9 cellular contexts compared by ENCODE assay signal in genomic region chr22:37932821-37933578, GRCh38. TPM values are rescaled to one million over a fixed set of nuclear protein-coding genes. Genes with fewer than 3 reads are reported as not detected.
DNase-seq lines count a peak whose midpoint lies in the region; ATAC-seq and TF ChIP-seq lines count a peak whose summit lies in the region.
"Had no signal": no experiment of that assay in that cellular context is flagged by ENCODE, and none has a peak within 500 bp of the region (broad histone marks: within the 10 kb centered on the region; RNA-seq: fewer than 3 reads in every experiment).

No MANE protein-coding gene starts in this region.

- DNase-seq in NCI-H2029 (lab: John Stamatoyannopoulos, UW) (peak; percentile 73), caudate nucleus (lab: John Stamatoyannopoulos, UW) (peak in 1 of 61 donors; percentile 45), tibial nerve (ENCODE audit: low spot score in 2 of 2) (no peak)
- DNase-seq in activated naive CD4-positive, alpha-beta T cell treated with anti-CD3 and anti-CD28 coated beads, Interleukin-2, amount 50 U/mL, for 72 hours (ENCODE audit: low spot score in 2 of 2), result no peak
- DNase-seq in stimulated activated CD4-positive, alpha-beta T cell treated with anti-CD3 and anti-CD28 coated beads, Interleukin-15, amount 100 ng/mL, for 24 hours, result no peak

- peaks cover 76% of the 10 kb centered on the region for H3K36me3 ChIP-seq in mesodermal cell (ENCODE audit: control insufficient read depth, insufficient read depth, low read length)
- H3K36me3 ChIP-seq in tibial nerve, result peaks cover 0 to 68% (median 4%) of the 10 kb centered on the region in 3 donors

- TF ChIP-seq EP300 in tibial nerve (IDR thresholded peaks at IDR 0.05), result no peak

- H3K27ac ChIP-seq in caudate nucleus (ENCODE audit: low read depth, low read length) (peak overlapping the region; percentile 52), mesodermal cell (ENCODE audit: low read depth, low read length, severe bottlenecking) (peak overlapping the region; percentile 73), tibial nerve (peak overlapping the region in 3 of 4 donors; percentile 54 to 79 (median 75))

- H3K27ac Mint-ChIP-seq in activated naive CD4-positive, alpha-beta T cell treated with anti-CD3 and anti-CD28 coated beads, Interleukin-2, amount 50 U/mL, for 72 hours, result peak overlapping the region in 1 of 2 donors; percentile 71
- H3K27ac Mint-ChIP-seq: activated T-helper 2 cell treated with anti-CD3 and anti-CD28 coated beads, Interferon-gamma antibody, Interleukin-2, Interleukin-4, amounts not matched to agents 10 μg/mL and 5 μg/mL and 100 μg/mL, durations not matched to agents 14 hours and 24 hours and 36 hours; stimulated activated naive CD8-positive, alpha-beta T cell treated with anti-CD3 and anti-CD28 coated beads, Interleukin-15, Interleukin-2, amounts not matched to agents 100 ng/mL and 50 ng/mL, for 24 hours had no signal

- H3K4me3 ChIP-seq in mesodermal cell (ENCODE audit: extremely low read depth, insufficient read depth, low read length, poor library complexity, severe bottlenecking), result no peak overlapping the region
- no peak overlapping the region for H3K4me3 ChIP-seq in tibial nerve

- H3K4me1 ChIP-seq in mesodermal cell (ENCODE audit: control insufficient read depth, insufficient read depth, low read length, poor library complexity, severe bottlenecking) (peaks cover 9% of the 10 kb centered on the region), tibial nerve (peaks cover 0 to 30% (median 11%) of the 10 kb centered on the region in 4 donors)

- TF ChIP-seq POLR2A in tibial nerve (IDR thresholded peaks at IDR 0.05), result no peak

- ATAC-seq in activated naive CD4-positive, alpha-beta T cell treated with anti-CD3 and anti-CD28 coated beads, Interleukin-2, amount 50 U/mL, for 72 hours, result no peak
- ATAC-seq in GM21723 (IDR thresholded peaks at IDR 0.05; ENCODE audit: unreplicated experiment), result no peak

- H3K9me3 ChIP-seq in mesodermal cell (ENCODE audit: control insufficient read depth, low read length) (no peaks in the 10 kb centered on the region), tibial nerve (no peaks in the 10 kb centered on the region)

- WGBS in mesodermal cell (ENCODE audit: insufficient coverage in 2 of 2), 2 experiments, result 94 to 99% methylated on average over 15 to 21 of the region's 21 CpGs
- WGBS in tibial nerve, 2 donors, result 80 to 91% methylated on average over 17 to 20 of the region's 21 CpGs

- H3K27me3 ChIP-seq in tibial nerve, result no peaks in the 10 kb centered on the region

- H3K36me3 Mint-ChIP-seq in activated naive CD4-positive, alpha-beta T cell treated with anti-CD3 and anti-CD28 coated beads, Interleukin-2, amount 50 U/mL, for 72 hours, result no peaks in the 10 kb centered on the region

- no peak for TF ChIP-seq CTCF in tibial nerve (IDR thresholded peaks at IDR 0.05)

- H3K9me3 Mint-ChIP-seq in activated naive CD4-positive, alpha-beta T cell treated with anti-CD3 and anti-CD28 coated beads, Interleukin-2, amount 50 U/mL, for 72 hours, result no peaks in the 10 kb centered on the region
- H3K9me3 Mint-ChIP-seq: activated T-helper 2 cell treated with anti-CD3 and anti-CD28 coated beads, Interferon-gamma antibody, Interleukin-2, Interleukin-4, amounts not matched to agents 10 μg/mL and 5 μg/mL and 100 μg/mL, durations not matched to agents 14 hours and 24 hours and 36 hours; stimulated activated naive CD8-positive, alpha-beta T cell treated with anti-CD3 and anti-CD28 coated beads, Interleukin-15, Interleukin-2, amounts not matched to agents 100 ng/mL and 50 ng/mL, for 24 hours had no signal

RNA-seq across cellular contexts. Expression of gene C22orf23, which starts 20.4 kb away (rescaled TPM):
- 0.70 TPM for polyA plus RNA-seq in mesodermal cell (2013, experiment 1 of 2)
- 0.91 TPM for polyA plus RNA-seq in mesodermal cell (2013, experiment 2 of 2)
- under 1 TPM in 1 of 4 donors, not detected in 3; 0.21 TPM for total RNA-seq in tibial nerve
- total RNA-seq in activated naive CD4-positive, alpha-beta T cell treated with anti-CD3 and anti-CD28 coated beads, Interleukin-2, amount 50 U/mL, for 72 hours, result not detected
- total RNA-seq: activated T-helper 2 cell treated with anti-CD3 and anti-CD28 coated beads, Interferon-gamma antibody, Interleukin-2, Interleukin-4, amounts not matched to agents 10 μg/mL and 5 μg/mL and 100 μg/mL, durations not matched to agents 14 hours and 24 hours and 36 hours had no signal

RNA-seq across cellular contexts. Expression of gene POLR2F, which starts 20.5 kb away (rescaled TPM):
- 121 TPM for polyA plus RNA-seq in mesodermal cell (2013, experiment 1 of 2)
- 107 TPM for polyA plus RNA-seq in mesodermal cell (2013, experiment 2 of 2)
- total RNA-seq in tibial nerve, result 100 to 1,000 TPM in 3 of 4 donors, 10 to 100 TPM in 1; 54.7 to 181 (median 120) TPM
- 10 to 100 TPM; 55.3 to 70.3 TPM for total RNA-seq in activated naive CD4-positive, alpha-beta T cell treated with anti-CD3 and anti-CD28 coated beads, Interleukin-2, amount 50 U/mL, for 72 hours

RNA-seq across cellular contexts. Expression of gene MICALL1, which starts 26.9 kb away (rescaled TPM):
- 49.6 TPM for polyA plus RNA-seq in mesodermal cell (2013, experiment 1 of 2)
- 41.5 TPM for polyA plus RNA-seq in mesodermal cell (2013, experiment 2 of 2)
- 10 to 100 TPM; 10.7 to 34.5 (median 20.4) TPM for total RNA-seq in tibial nerve
- total RNA-seq in activated naive CD4-positive, alpha-beta T cell treated with anti-CD3 and anti-CD28 coated beads, Interleukin-2, amount 50 U/mL, for 72 hours, result 10 to 100 TPM; 13.9 to 16.5 TPM

RNA-seq across cellular contexts. Expression of gene SOX10, which starts 51.4 kb away (rescaled TPM):
- polyA plus RNA-seq in mesodermal cell (2013, experiment 1 of 2), result 9.0 TPM
- 8.3 TPM for polyA plus RNA-seq in mesodermal cell (2013, experiment 2 of 2)
- 10 to 100 TPM; 59.9 to 94.0 (median 84.2) TPM for total RNA-seq in tibial nerve
- total RNA-seq in activated naive CD4-positive, alpha-beta T cell treated with anti-CD3 and anti-CD28 coated beads, Interleukin-2, amount 50 U/mL, for 72 hours, result not detected
- total RNA-seq: activated T-helper 2 cell treated with anti-CD3 and anti-CD28 coated beads, Interferon-gamma antibody, Interleukin-2, Interleukin-4, amounts not matched to agents 10 μg/mL and 5 μg/mL and 100 μg/mL, durations not matched to agents 14 hours and 24 hours and 36 hours had no signal
